2 cellular contexts compared by ENCODE assay signal in the genomic region with DNA sequence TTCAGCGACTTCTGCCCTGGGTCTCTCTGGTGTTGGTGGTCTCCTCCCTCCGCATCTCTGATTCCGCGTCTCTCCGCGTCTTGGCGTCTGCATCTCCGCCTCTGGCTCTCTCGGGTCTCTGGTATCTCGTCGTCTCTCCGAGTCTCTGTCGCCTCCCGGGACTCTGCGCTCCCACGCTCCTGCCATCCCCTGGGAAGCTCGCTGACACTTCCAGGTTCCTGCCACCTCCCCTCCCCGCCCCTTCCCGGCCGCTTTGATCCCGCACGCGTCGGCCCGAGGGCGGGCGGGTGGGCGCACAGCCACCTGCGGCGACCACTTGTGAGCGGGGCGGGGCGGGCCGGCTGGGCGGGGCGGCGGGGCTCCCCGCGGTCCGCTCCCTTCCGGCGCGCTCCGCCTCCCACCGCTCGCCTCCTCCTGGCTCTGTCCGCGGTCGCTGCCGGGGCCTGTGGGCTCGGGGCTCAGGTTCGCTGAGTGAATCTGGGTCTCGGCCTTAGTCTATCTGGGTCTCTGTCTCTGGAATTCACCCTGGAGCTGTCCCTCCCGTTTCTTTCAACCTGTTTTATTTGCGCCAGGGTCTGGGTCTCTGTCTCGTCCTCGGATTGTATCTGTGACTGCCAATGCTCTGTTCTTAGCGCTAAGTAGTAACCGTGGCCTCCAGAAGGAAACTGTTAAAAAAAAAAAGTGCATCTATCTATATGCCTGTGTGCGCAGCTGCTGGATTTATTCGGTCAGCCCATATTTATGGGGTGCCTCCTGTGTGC.
TF ChIP-seq lines count a peak whose summit lies in the region.

No MANE protein-coding gene starts in this region.

TF ChIP-seq in HEK293, 187 proteins besides CTCF, POLR2A, EP300 and RAD21 (continued from another document and continues in another):
- TF ChIP-seq, protein P1, sequence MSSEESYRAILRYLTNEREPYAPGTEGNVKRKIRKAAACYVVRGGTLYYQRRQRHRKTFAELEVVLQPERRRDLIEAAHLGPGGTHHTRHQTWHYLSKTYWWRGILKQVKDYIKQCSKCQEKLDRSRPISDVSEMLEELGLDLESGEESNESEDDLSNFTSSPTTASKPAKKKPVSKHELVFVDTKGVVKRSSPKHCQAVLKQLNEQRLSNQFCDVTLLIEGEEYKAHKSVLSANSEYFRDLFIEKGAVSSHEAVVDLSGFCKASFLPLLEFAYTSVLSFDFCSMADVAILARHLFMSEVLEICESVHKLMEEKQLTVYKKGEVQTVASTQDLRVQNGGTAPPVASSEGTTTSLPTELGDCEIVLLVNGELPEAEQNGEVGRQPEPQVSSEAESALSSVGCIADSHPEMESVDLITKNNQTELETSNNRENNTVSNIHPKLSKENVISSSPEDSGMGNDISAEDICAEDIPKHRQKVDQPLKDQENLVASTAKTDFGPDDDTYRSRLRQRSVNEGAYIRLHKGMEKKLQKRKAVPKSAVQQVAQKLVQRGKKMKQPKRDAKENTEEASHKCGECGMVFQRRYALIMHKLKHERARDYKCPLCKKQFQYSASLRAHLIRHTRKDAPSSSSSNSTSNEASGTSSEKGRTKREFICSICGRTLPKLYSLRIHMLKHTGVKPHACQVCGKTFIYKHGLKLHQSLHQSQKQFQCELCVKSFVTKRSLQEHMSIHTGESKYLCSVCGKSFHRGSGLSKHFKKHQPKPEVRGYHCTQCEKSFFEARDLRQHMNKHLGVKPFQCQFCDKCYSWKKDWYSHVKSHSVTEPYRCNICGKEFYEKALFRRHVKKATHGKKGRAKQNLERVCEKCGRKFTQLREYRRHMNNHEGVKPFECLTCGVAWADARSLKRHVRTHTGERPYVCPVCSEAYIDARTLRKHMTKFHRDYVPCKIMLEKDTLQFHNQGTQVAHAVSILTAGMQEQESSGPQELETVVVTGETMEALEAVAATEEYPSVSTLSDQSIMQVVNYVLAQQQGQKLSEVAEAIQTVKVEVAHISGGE (tag by site-specific recombination; conservative IDR thresholded peaks at IDR 0.05; ENCODE audit: low read depth) = 0 out of 2 replicates have a peak, but pooled peaks have one; percentile 6
- TF ChIP-seq ZNF114 (tag by site-specific recombination; IDR thresholded peaks at IDR 0.05) (no peak), ZNF768 (tag by site-specific recombination; IDR thresholded peaks at IDR 0.05) (no peak), ZIC2 (tag by site-specific recombination; IDR thresholded peaks at IDR 0.05) (peak; percentile 22; the same call in 1 of the 2 replicates), KLF10 (tag by site-specific recombination; IDR thresholded peaks at IDR 0.05) (peak; percentile 19; the same call in 1 of the 2 replicates), ZNF677 (tag by site-specific recombination; IDR thresholded peaks at IDR 0.05) (no peak), PRDM1 (tag by site-specific recombination; IDR thresholded peaks at IDR 0.05) (no peak), KLF16 (tag by site-specific recombination; IDR thresholded peaks at IDR 0.05) (no peak), ZNF670 (tag by site-specific recombination; IDR thresholded peaks at IDR 0.05; ENCODE audit: low read depth) (no peak), WT1 (tag by site-specific recombination; IDR thresholded peaks at IDR 0.05) (peak; percentile 49; the same call in 1 of the 2 replicates), ZNF660 (tag by site-specific recombination; IDR thresholded peaks at IDR 0.05) (peak; percentile 62; the same call in 1 of the 2 replicates), ZFHX2 (tag by site-specific recombination; conservative IDR thresholded peaks at IDR 0.05) (peak; percentile 87)
- TF ChIP-seq, protein P2, sequence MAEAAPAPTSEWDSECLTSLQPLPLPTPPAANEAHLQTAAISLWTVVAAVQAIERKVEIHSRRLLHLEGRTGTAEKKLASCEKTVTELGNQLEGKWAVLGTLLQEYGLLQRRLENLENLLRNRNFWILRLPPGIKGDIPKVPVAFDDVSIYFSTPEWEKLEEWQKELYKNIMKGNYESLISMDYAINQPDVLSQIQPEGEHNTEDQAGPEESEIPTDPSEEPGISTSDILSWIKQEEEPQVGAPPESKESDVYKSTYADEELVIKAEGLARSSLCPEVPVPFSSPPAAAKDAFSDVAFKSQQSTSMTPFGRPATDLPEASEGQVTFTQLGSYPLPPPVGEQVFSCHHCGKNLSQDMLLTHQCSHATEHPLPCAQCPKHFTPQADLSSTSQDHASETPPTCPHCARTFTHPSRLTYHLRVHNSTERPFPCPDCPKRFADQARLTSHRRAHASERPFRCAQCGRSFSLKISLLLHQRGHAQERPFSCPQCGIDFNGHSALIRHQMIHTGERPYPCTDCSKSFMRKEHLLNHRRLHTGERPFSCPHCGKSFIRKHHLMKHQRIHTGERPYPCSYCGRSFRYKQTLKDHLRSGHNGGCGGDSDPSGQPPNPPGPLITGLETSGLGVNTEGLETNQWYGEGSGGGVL (tag by site-specific recombination; IDR thresholded peaks at IDR 0.05) = 0 out of 2 replicates have a peak, but pooled peaks have one; percentile 8
- TF ChIP-seq, protein P3, sequence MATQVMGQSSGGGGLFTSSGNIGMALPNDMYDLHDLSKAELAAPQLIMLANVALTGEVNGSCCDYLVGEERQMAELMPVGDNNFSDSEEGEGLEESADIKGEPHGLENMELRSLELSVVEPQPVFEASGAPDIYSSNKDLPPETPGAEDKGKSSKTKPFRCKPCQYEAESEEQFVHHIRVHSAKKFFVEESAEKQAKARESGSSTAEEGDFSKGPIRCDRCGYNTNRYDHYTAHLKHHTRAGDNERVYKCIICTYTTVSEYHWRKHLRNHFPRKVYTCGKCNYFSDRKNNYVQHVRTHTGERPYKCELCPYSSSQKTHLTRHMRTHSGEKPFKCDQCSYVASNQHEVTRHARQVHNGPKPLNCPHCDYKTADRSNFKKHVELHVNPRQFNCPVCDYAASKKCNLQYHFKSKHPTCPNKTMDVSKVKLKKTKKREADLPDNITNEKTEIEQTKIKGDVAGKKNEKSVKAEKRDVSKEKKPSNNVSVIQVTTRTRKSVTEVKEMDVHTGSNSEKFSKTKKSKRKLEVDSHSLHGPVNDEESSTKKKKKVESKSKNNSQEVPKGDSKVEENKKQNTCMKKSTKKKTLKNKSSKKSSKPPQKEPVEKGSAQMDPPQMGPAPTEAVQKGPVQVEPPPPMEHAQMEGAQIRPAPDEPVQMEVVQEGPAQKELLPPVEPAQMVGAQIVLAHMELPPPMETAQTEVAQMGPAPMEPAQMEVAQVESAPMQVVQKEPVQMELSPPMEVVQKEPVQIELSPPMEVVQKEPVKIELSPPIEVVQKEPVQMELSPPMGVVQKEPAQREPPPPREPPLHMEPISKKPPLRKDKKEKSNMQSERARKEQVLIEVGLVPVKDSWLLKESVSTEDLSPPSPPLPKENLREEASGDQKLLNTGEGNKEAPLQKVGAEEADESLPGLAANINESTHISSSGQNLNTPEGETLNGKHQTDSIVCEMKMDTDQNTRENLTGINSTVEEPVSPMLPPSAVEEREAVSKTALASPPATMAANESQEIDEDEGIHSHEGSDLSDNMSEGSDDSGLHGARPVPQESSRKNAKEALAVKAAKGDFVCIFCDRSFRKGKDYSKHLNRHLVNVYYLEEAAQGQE (tag by site-specific recombination; IDR thresholded peaks at IDR 0.05) = peak; percentile 71
- TF ChIP-seq, protein P4, sequence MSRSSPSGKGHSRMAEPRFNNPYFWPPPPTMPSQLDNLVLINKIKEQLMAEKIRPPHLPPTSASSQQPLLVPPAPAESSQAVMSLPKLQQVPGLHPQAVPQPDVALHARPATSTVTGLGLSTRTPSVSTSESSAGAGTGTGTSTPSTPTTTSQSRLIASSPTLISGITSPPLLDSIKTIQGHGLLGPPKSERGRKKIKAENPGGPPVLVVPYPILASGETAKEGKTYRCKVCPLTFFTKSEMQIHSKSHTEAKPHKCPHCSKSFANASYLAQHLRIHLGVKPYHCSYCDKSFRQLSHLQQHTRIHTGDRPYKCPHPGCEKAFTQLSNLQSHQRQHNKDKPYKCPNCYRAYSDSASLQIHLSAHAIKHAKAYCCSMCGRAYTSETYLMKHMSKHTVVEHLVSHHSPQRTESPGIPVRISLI (tag by site-specific recombination; IDR thresholded peaks at IDR 0.05) = peak; percentile 65

TF ChIP-seq in K562, 482 proteins besides CTCF, POLR2A, EP300 and RAD21 (continued from another document and continues in another):
- TF ChIP-seq, protein P5, sequence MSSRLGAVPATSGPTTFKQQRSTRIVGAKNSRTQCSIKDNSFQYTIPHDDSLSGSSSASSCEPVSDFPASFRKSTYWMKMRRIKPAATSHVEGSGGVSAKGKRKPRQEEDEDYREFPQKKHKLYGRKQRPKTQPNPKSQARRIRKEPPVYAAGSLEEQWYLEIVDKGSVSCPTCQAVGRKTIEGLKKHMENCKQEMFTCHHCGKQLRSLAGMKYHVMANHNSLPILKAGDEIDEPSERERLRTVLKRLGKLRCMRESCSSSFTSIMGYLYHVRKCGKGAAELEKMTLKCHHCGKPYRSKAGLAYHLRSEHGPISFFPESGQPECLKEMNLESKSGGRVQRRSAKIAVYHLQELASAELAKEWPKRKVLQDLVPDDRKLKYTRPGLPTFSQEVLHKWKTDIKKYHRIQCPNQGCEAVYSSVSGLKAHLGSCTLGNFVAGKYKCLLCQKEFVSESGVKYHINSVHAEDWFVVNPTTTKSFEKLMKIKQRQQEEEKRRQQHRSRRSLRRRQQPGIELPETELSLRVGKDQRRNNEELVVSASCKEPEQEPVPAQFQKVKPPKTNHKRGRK (tag; IDR thresholded peaks at IDR 0.05) = no peak
- TF ChIP-seq PHF8 (IDR thresholded peaks at IDR 0.05; ENCODE audit: borderline replicate concordance, low read length) = peak; percentile 29; the same call in 1 of the 2 replicates
- TF ChIP-seq KDM5B (IDR thresholded peaks at IDR 0.05; ENCODE audit: insufficient replicate concordance, low read depth, low read length) = peak; percentile 41
- TF ChIP-seq ZFP36 (IDR thresholded peaks at IDR 0.05; ENCODE audit: low read depth, low read length, partially characterized antibody) = no peak
- TF ChIP-seq CC2D1A (IDR thresholded peaks at IDR 0.05) = peak; percentile 99
- TF ChIP-seq HNRNPLL (IDR thresholded peaks at IDR 0.05; ENCODE audit: low read depth, low read length, poor library complexity, severe bottlenecking) = no peak
- TF ChIP-seq ARID2 (IDR thresholded peaks at IDR 0.05) = no peak
- no peak for TF ChIP-seq NFXL1 (CRISPR knock-in tag; IDR thresholded peaks at IDR 0.05)
- TF ChIP-seq ZNF707 (CRISPR knock-in tag; conservative IDR thresholded peaks at IDR 0.05) = no peak
- no peak for TF ChIP-seq TRIM24 (IDR thresholded peaks at IDR 0.05)
- 0 out of 4 replicates have a peak, but pooled peaks of 1 of the 2 experiments have one; percentile 13 for TF ChIP-seq HDAC1 (IDR thresholded peaks at IDR 0.05)
- TF ChIP-seq, protein P6, sequence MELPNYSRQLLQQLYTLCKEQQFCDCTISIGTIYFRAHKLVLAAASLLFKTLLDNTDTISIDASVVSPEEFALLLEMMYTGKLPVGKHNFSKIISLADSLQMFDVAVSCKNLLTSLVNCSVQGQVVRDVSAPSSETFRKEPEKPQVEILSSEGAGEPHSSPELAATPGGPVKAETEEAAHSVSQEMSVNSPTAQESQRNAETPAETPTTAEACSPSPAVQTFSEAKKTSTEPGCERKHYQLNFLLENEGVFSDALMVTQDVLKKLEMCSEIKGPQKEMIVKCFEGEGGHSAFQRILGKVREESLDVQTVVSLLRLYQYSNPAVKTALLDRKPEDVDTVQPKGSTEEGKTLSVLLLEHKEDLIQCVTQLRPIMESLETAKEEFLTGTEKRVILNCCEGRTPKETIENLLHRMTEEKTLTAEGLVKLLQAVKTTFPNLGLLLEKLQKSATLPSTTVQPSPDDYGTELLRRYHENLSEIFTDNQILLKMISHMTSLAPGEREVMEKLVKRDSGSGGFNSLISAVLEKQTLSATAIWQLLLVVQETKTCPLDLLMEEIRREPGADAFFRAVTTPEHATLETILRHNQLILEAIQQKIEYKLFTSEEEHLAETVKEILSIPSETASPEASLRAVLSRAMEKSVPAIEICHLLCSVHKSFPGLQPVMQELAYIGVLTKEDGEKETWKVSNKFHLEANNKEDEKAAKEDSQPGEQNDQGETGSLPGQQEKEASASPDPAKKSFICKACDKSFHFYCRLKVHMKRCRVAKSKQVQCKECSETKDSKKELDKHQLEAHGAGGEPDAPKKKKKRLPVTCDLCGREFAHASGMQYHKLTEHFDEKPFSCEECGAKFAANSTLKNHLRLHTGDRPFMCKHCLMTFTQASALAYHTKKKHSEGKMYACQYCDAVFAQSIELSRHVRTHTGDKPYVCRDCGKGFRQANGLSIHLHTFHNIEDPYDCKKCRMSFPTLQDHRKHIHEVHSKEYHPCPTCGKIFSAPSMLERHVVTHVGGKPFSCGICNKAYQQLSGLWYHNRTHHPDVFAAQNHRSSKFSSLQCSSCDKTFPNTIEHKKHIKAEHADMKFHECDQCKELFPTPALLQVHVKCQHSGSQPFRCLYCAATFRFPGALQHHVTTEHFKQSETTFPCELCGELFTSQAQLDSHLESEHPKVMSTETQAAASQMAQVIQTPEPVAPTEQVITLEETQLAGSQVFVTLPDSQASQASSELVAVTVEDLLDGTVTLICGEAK (IDR thresholded peaks at IDR 0.05) = no peak
- TF ChIP-seq, protein P6 (CRISPR knock-in tag; IDR thresholded peaks at IDR 0.05) = no peak
- TF ChIP-seq, protein P7, sequence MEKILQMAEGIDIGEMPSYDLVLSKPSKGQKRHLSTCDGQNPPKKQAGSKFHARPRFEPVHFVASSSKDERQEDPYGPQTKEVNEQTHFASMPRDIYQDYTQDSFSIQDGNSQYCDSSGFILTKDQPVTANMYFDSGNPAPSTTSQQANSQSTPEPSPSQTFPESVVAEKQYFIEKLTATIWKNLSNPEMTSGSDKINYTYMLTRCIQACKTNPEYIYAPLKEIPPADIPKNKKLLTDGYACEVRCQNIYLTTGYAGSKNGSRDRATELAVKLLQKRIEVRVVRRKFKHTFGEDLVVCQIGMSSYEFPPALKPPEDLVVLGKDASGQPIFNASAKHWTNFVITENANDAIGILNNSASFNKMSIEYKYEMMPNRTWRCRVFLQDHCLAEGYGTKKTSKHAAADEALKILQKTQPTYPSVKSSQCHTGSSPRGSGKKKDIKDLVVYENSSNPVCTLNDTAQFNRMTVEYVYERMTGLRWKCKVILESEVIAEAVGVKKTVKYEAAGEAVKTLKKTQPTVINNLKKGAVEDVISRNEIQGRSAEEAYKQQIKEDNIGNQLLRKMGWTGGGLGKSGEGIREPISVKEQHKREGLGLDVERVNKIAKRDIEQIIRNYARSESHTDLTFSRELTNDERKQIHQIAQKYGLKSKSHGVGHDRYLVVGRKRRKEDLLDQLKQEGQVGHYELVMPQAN (IDR thresholded peaks at IDR 0.05; ENCODE audit: borderline replicate concordance) = peak; percentile 45
